ENCODE assay signal across 8 cellular contexts in genomic region chr6:10741643-10742042, GRCh38. TPM values are rescaled to one million over a fixed set of nuclear protein-coding genes. Genes with fewer than 3 reads are reported as not detected.
"Had no signal": no experiment of that assay in that cellular context is flagged by ENCODE, and none has a peak within 500 bp of the region (broad histone marks: within the 10 kb centered on the region; RNA-seq: fewer than 3 reads in every experiment).

No MANE protein-coding gene starts in this region.

RNA-seq across cellular contexts. Expression of gene C6orf52, which starts 47.2 kb away (rescaled TPM):
- total RNA-seq: omental fat pad, posterior vena cava, right atrium auricular region, suprapubic skin, thoracic aorta, thyroid gland, tibial nerve, vagina had no signal
